Comparison of ENCODE assay signal across 11 cellular contexts in genomic region chr2:24317491-24317920, GRCh38. TPM values are rescaled to one million over a fixed set of nuclear protein-coding genes. Genes with fewer than 3 reads are reported as not detected.
A peak's percentile ranks its signal among the peaks of the same experiment; 100 is the strongest.
DNase-seq lines count a peak whose midpoint lies in the region; ATAC-seq and TF ChIP-seq lines count a peak whose summit lies in the region.
"Had no signal": no experiment of that assay in that cellular context is flagged by ENCODE, and none has a peak within 500 bp of the region (broad histone marks: within the 10 kb centered on the region; RNA-seq: fewer than 3 reads in every experiment).

No MANE protein-coding gene starts in this region.

- in situ Hi-C loops in gastrocnemius medialis (cut with MboI; ENCODE audit: low sequenced_read_pairs in 4 of 4) = loop anchor here in 1 of 4 donors (10.0 kb wide), 1 partner anchor 57 kb away; no protein-coding TSS in a partner anchor

- H3K36me3 Mint-ChIP-seq in activated CD4-positive, alpha-beta memory T cell treated with anti-CD3 and anti-CD28 coated beads for 36 hours = peaks cover 2% of the 10 kb centered on the region
- peaks cover 17% of the 10 kb centered on the region for H3K36me3 Mint-ChIP-seq in activated CD4-positive, alpha-beta memory T cell treated with anti-CD3 and anti-CD28 coated beads, Interleukin-2, amount 10 ng/mL, durations not matched to agents 7 days and 5 days (ENCODE audit: low read depth)
- peaks cover 16% of the 10 kb centered on the region for H3K36me3 Mint-ChIP-seq in GM23338 (ENCODE audit: low read depth)

- H2AFZ ChIP-seq in GM23338 = no peak overlapping the region

- no peak for TF ChIP-seq POLR2A in gastrocnemius medialis (IDR thresholded peaks at IDR 0.05)

- H3K36me3 ChIP-seq in gastrocnemius medialis = no peaks in the 10 kb centered on the region
- no peaks in the 10 kb centered on the region for H3K36me3 ChIP-seq in GM23338 (ENCODE audit: insufficient read depth)

- POLR2A ChIA-PET in activated CD4-positive, alpha-beta memory T cell treated with anti-CD3 and anti-CD28 coated beads for 36 hours (lab: Charles Lee) = no interaction called here
- POLR2A ChIA-PET in activated CD4-positive, alpha-beta memory T cell treated with anti-CD3 and anti-CD28 coated beads, Interleukin-2, amount 10 ng/mL, durations not matched to agents 7 days and 5 days (lab: Charles Lee) = no interaction called here

- ATAC-seq in gastrocnemius medialis (peak; percentile 41 to 45), GM23338 (no peak)

- H3K9me3 ChIP-seq in gastrocnemius medialis = no peaks in the 10 kb centered on the region

- H3K4me2 ChIP-seq in GM23338 = no peak overlapping the region

- H4K20me1 ChIP-seq in GM23338 (replicated peaks; ENCODE audit: insufficient read depth) = no peaks in the 10 kb centered on the region

- CTCF ChIA-PET in activated CD4-positive, alpha-beta memory T cell treated with anti-CD3 and anti-CD28 coated beads for 36 hours (lab: Charles Lee) = no interaction called here
- CTCF ChIA-PET in activated CD4-positive, alpha-beta memory T cell treated with anti-CD3 and anti-CD28 coated beads, Interleukin-2, amount 10 ng/mL, durations not matched to agents 7 days and 5 days (lab: Charles Lee) = interaction anchor here (0.5 to 1.6 kb wide), 2 partner anchors 9 to 513 kb away, joined by 3 to 4 read pairs; no protein-coding TSS in a partner anchor

- H3F3A ChIP-seq in GM23338 (replicated peaks; ENCODE audit: low read depth) = no peaks in the 10 kb centered on the region

- DNase-seq in activated CD4-positive, alpha-beta memory T cell treated with anti-CD3 and anti-CD28 coated beads for 36 hours = peak; percentile 23
- DNase-seq in activated CD4-positive, alpha-beta memory T cell treated with anti-CD3 and anti-CD28 coated beads, Interleukin-2, amount 10 ng/mL, durations not matched to agents 7 days and 5 days = no peak
- peak; percentile 16 for DNase-seq in NCI-H146 treated with DMSO at 0.1 percent for 48 hours (lab: John Stamatoyannopoulos, UW; ENCODE audit: unreplicated experiment)
- DNase-seq in dermis microvascular lymphatic vessel endothelial cell (ENCODE audit: low read depth in 2 of 2) = peak; percentile 21 to 56
- no peak for DNase-seq in gastrocnemius medialis
- DNase-seq in GM23338 (ENCODE audit: low spot score) = no peak
- no peak for DNase-seq in AML-193 (lab: John Stamatoyannopoulos, UW)
- no peak for DNase-seq in NOMO-1 treated with DMSO at 0.1 percent for 48 hours (lab: John Stamatoyannopoulos, UW; ENCODE audit: unreplicated experiment)
- DNase-seq: activated CD4-positive, alpha-beta T cell treated with anti-CD3 and anti-CD28 coated beads for 48 hours; CD4-positive, alpha-beta memory T cell; SIG-M5 had no signal

- H3K4me3 Mint-ChIP-seq in activated CD4-positive, alpha-beta memory T cell treated with anti-CD3 and anti-CD28 coated beads for 36 hours = no peak overlapping the region
- no peak overlapping the region for H3K4me3 Mint-ChIP-seq in activated CD4-positive, alpha-beta memory T cell treated with anti-CD3 and anti-CD28 coated beads, Interleukin-2, amount 10 ng/mL, durations not matched to agents 7 days and 5 days
- no peak overlapping the region for H3K4me3 Mint-ChIP-seq in GM23338

- H3K27me3 ChIP-seq in gastrocnemius medialis = no peaks in the 10 kb centered on the region
- no peaks in the 10 kb centered on the region for H3K27me3 ChIP-seq in GM23338 (ENCODE audit: insufficient read depth)

- no peaks in the 10 kb centered on the region for H3K9me2 ChIP-seq in GM23338 (ENCODE audit: insufficient read depth)

- H3K4me3 ChIP-seq in gastrocnemius medialis (no peak overlapping the region), GM23338 (no peak overlapping the region)

- intact Hi-C loops in activated CD4-positive, alpha-beta memory T cell treated with anti-CD3 and anti-CD28 coated beads for 36 hours (cut with micrococcal nuclease) = no loop called here
- intact Hi-C loops in gastrocnemius medialis (cut with DNase I; ENCODE audit: low total_unique reads) = no loop called here

- no peak for TF ChIP-seq CTCF in gastrocnemius medialis (IDR thresholded peaks at IDR 0.05 in 4 of 5, conservative IDR thresholded peaks at IDR 0.05 in 1 of 5)
- TF ChIP-seq CTCF in GM23338 (conservative IDR thresholded peaks at IDR 0.05; ENCODE audit: low read depth in 2 of 2) = no peak

- peaks cover 31% of the 10 kb centered on the region for H3K4me1 Mint-ChIP-seq in activated CD4-positive, alpha-beta memory T cell treated with anti-CD3 and anti-CD28 coated beads for 36 hours (ENCODE audit: low read depth)
- H3K4me1 Mint-ChIP-seq in activated CD4-positive, alpha-beta memory T cell treated with anti-CD3 and anti-CD28 coated beads, Interleukin-2, amount 10 ng/mL, durations not matched to agents 7 days and 5 days = peaks cover 20% of the 10 kb centered on the region
- H3K4me1 Mint-ChIP-seq in GM23338 = peaks cover 9% of the 10 kb centered on the region; the same call in 2 of the 3 replicates

- H3K27ac Mint-ChIP-seq in activated CD4-positive, alpha-beta memory T cell treated with anti-CD3 and anti-CD28 coated beads for 36 hours = no peak overlapping the region
- H3K27ac Mint-ChIP-seq in activated CD4-positive, alpha-beta memory T cell treated with anti-CD3 and anti-CD28 coated beads, Interleukin-2, amount 10 ng/mL, durations not matched to agents 7 days and 5 days = no peak overlapping the region
- H3K27ac Mint-ChIP-seq in GM23338 = no peak overlapping the region

- H3K27ac ChIP-seq in gastrocnemius medialis (no peak overlapping the region), GM23338 (ENCODE audit: low read depth) (no peak overlapping the region)

- no peaks in the 10 kb centered on the region for H3K79me2 ChIP-seq in GM23338 (replicated peaks; ENCODE audit: insufficient read depth)

- H3K27me3 Mint-ChIP-seq in activated CD4-positive, alpha-beta memory T cell treated with anti-CD3 and anti-CD28 coated beads for 36 hours = no peaks in the 10 kb centered on the region
- H3K27me3 Mint-ChIP-seq in activated CD4-positive, alpha-beta memory T cell treated with anti-CD3 and anti-CD28 coated beads, Interleukin-2, amount 10 ng/mL, durations not matched to agents 7 days and 5 days = no peaks in the 10 kb centered on the region
- no peaks in the 10 kb centered on the region for H3K27me3 Mint-ChIP-seq in GM23338 (ENCODE audit: insufficient read depth, low read depth, poor library complexity)
- H3K27me3 Mint-ChIP-seq: CD4-positive, alpha-beta memory T cell had no signal

- H3K9me3 Mint-ChIP-seq in activated CD4-positive, alpha-beta memory T cell treated with anti-CD3 and anti-CD28 coated beads for 36 hours = no peaks in the 10 kb centered on the region
- H3K9me3 Mint-ChIP-seq in activated CD4-positive, alpha-beta memory T cell treated with anti-CD3 and anti-CD28 coated beads, Interleukin-2, amount 10 ng/mL, durations not matched to agents 7 days and 5 days = no peaks in the 10 kb centered on the region
- H3K9me3 Mint-ChIP-seq in GM23338 = peaks cover 14% of the 10 kb centered on the region
- H3K9me3 Mint-ChIP-seq: CD4-positive, alpha-beta memory T cell had no signal

- peaks cover 8 to 19% of the 10 kb centered on the region in 2 donors for H3K4me1 ChIP-seq in gastrocnemius medialis
- peaks cover 6% of the 10 kb centered on the region for H3K4me1 ChIP-seq in GM23338 (ENCODE audit: insufficient read depth)

TF ChIP-seq in GM23338, 12 proteins besides CTCF, POLR2A, EP300 and RAD21:
- no peak for TF ChIP-seq STAT1 (IDR thresholded peaks at IDR 0.05; ENCODE audit: unreplicated experiment)

RNA-seq across cellular contexts. Expression of gene ITSN2, which starts 42.8 kb away (rescaled TPM):
- total RNA-seq in activated CD4-positive, alpha-beta memory T cell treated with anti-CD3 and anti-CD28 coated beads for 36 hours = 10 to 100 TPM; 60.4 to 61.0 TPM
- total RNA-seq in activated CD4-positive, alpha-beta memory T cell treated with anti-CD3 and anti-CD28 coated beads, Interleukin-2, amount 10 ng/mL, durations not matched to agents 7 days and 5 days = 10 to 100 TPM; 75.6 to 75.7 TPM
- 32.0 and 42.5 TPM in 2 replicates for total RNA-seq in dermis microvascular lymphatic vessel endothelial cell
- 10 to 100 TPM; 33.9 to 66.7 (median 42.4) TPM for total RNA-seq in gastrocnemius medialis
- total RNA-seq in GM23338 (2014; rRNA removed; shearing (Covaris generic)) = 14.0 and 17.1 TPM in 2 replicates
- 15.5 and 17.8 TPM in 2 replicates for polyA plus RNA-seq in GM23338 (2016; fragmentation: Nextera tagmentation; extraction: Ambion mirVana)

Comparison
In these comparisons a context has a peak if more than half of its experiments do, and no peak if none do; other contexts are left out.
1. DNase-seq: peak in activated CD4-positive, alpha-beta memory T cell treated with anti-CD3 and anti-CD28 coated beads for 36 hours (single experiment), NCI-H146 treated with DMSO at 0.1 percent for 48 hours (single experiment) and dermis microvascular lymphatic vessel endothelial cell (2 of 2); none in activated CD4-positive, alpha-beta memory T cell treated with anti-CD3 and anti-CD28 coated beads, Interleukin-2, amount 10 ng/mL, durations not matched to agents 7 days and 5 days (single experiment), gastrocnemius medialis (0 of 2), GM23338 (single experiment), AML-193 (0 of 2) and NOMO-1 treated with DMSO at 0.1 percent for 48 hours (single experiment).